In genomic region chr22:21457023-21457787, GRCh38 we compare ENCODE assay signal across 1 cellular context.
TF ChIP-seq lines count a peak whose summit lies in the region.

No MANE protein-coding gene starts in this region.

TF ChIP-seq in HepG2, 621 proteins besides CTCF, POLR2A, EP300 and RAD21 (continued from another document and continues in another):
- TF ChIP-seq, protein P1, sequence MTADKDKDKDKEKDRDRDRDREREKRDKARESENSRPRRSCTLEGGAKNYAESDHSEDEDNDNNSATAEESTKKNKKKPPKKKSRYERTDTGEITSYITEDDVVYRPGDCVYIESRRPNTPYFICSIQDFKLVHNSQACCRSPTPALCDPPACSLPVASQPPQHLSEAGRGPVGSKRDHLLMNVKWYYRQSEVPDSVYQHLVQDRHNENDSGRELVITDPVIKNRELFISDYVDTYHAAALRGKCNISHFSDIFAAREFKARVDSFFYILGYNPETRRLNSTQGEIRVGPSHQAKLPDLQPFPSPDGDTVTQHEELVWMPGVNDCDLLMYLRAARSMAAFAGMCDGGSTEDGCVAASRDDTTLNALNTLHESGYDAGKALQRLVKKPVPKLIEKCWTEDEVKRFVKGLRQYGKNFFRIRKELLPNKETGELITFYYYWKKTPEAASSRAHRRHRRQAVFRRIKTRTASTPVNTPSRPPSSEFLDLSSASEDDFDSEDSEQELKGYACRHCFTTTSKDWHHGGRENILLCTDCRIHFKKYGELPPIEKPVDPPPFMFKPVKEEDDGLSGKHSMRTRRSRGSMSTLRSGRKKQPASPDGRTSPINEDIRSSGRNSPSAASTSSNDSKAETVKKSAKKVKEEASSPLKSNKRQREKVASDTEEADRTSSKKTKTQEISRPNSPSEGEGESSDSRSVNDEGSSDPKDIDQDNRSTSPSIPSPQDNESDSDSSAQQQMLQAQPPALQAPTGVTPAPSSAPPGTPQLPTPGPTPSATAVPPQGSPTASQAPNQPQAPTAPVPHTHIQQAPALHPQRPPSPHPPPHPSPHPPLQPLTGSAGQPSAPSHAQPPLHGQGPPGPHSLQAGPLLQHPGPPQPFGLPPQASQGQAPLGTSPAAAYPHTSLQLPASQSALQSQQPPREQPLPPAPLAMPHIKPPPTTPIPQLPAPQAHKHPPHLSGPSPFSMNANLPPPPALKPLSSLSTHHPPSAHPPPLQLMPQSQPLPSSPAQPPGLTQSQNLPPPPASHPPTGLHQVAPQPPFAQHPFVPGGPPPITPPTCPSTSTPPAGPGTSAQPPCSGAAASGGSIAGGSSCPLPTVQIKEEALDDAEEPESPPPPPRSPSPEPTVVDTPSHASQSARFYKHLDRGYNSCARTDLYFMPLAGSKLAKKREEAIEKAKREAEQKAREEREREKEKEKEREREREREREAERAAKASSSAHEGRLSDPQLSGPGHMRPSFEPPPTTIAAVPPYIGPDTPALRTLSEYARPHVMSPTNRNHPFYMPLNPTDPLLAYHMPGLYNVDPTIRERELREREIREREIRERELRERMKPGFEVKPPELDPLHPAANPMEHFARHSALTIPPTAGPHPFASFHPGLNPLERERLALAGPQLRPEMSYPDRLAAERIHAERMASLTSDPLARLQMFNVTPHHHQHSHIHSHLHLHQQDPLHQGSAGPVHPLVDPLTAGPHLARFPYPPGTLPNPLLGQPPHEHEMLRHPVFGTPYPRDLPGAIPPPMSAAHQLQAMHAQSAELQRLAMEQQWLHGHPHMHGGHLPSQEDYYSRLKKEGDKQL (CRISPR knock-in tag; IDR thresholded peaks at IDR 0.05; ENCODE audit: low read depth): no peak
- TF ChIP-seq ETV5 (CRISPR knock-in tag; IDR thresholded peaks at IDR 0.05; ENCODE audit: borderline replicate concordance) (peak; percentile 40; the same call in 1 of the 2 replicates), FOSL2 (CRISPR knock-in tag; IDR thresholded peaks at IDR 0.05) (peak; percentile 99), MXD1 (CRISPR knock-in tag; IDR thresholded peaks at IDR 0.05) (no peak), FLYWCH1 (CRISPR knock-in tag; IDR thresholded peaks at IDR 0.05) (no peak), SMARCE1 (IDR thresholded peaks at IDR 0.05; ENCODE audit: borderline replicate concordance) (no peak), ELF4 (CRISPR knock-in tag; IDR thresholded peaks at IDR 0.05; ENCODE audit: borderline replicate concordance) (no peak), KDM4B (CRISPR knock-in tag; IDR thresholded peaks at IDR 0.05) (no peak), IRX3 (CRISPR knock-in tag; IDR thresholded peaks at IDR 0.05; ENCODE audit: borderline replicate concordance, low read depth) (no peak), ATF1 (CRISPR knock-in tag; IDR thresholded peaks at IDR 0.05) (no peak), ZNF253 (CRISPR knock-in tag; IDR thresholded peaks at IDR 0.05; ENCODE audit: borderline replicate concordance) (no peak), ZNF709 (CRISPR knock-in tag; IDR thresholded peaks at IDR 0.05) (no peak), IKZF1 (IDR thresholded peaks at IDR 0.05) (no peak), ZBTB1 (CRISPR knock-in tag; IDR thresholded peaks at IDR 0.05; ENCODE audit: borderline replicate concordance) (no peak), ZNF639 (CRISPR knock-in tag; conservative IDR thresholded peaks at IDR 0.05) (no peak), FOXP1 (IDR thresholded peaks at IDR 0.05) (peak; percentile 34; the same call in 1 of the 2 replicates), FOXP1 (CRISPR knock-in tag; IDR thresholded peaks at IDR 0.05) (peak; percentile 81; the same call in 1 of the 2 replicates), HNRNPUL1 (IDR thresholded peaks at IDR 0.05; ENCODE audit: low read depth, low read length) (no peak), FOXA3 (CRISPR knock-in tag; IDR thresholded peaks at IDR 0.05) (peak; percentile 97), NFYB (CRISPR knock-in tag; IDR thresholded peaks at IDR 0.05) (no peak), ZNF770 (CRISPR knock-in tag; IDR thresholded peaks at IDR 0.05) (peak; percentile 79), SNAPC2 (CRISPR knock-in tag; IDR thresholded peaks at IDR 0.05) (no peak), CAMTA2 (CRISPR knock-in tag; IDR thresholded peaks at IDR 0.05; ENCODE audit: borderline replicate concordance) (no peak), DRAP1 (CRISPR knock-in tag; IDR thresholded peaks at IDR 0.05) (peak; percentile 9; the same call in 1 of the 2 replicates), SRSF4 (IDR thresholded peaks at IDR 0.05; ENCODE audit: low read depth, low read length, poor library complexity, severe bottlenecking) (no peak), ZMYM4 (CRISPR knock-in tag; IDR thresholded peaks at IDR 0.05) (peak; percentile 51; the same call in 1 of the 2 replicates), NFAT5 (CRISPR knock-in tag; IDR thresholded peaks at IDR 0.05) (0 out of 2 replicates have a peak, but pooled peaks have one; percentile 39), ZNF589 (CRISPR knock-in tag; conservative IDR thresholded peaks at IDR 0.05) (no peak), RARA (CRISPR knock-in tag; IDR thresholded peaks at IDR 0.05) (peak; percentile 61), ZNF788 (CRISPR knock-in tag; IDR thresholded peaks at IDR 0.05; ENCODE audit: borderline replicate concordance) (peak; percentile 21; the same call in 1 of the 2 replicates)
- TF ChIP-seq, protein P2, sequence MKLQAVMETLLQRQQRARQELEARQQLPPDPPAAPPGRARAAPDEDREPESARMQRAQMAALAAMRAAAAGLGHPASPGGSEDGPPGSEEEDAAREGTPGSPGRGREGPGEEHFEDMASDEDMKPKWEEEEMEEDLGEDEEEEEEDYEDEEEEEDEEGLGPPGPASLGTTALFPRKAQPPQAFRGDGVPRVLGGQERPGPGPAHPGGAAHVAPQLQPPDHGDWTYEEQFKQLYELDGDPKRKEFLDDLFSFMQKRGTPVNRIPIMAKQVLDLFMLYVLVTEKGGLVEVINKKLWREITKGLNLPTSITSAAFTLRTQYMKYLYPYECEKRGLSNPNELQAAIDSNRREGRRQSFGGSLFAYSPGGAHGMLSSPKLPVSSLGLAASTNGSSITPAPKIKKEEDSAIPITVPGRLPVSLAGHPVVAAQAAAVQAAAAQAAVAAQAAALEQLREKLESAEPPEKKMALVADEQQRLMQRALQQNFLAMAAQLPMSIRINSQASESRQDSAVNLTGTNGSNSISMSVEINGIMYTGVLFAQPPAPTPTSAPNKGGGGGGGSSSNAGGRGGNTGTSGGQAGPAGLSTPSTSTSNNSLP (IDR thresholded peaks at IDR 0.05; ENCODE audit: low read depth, low read length): no peak
- TF ChIP-seq, protein P3, sequence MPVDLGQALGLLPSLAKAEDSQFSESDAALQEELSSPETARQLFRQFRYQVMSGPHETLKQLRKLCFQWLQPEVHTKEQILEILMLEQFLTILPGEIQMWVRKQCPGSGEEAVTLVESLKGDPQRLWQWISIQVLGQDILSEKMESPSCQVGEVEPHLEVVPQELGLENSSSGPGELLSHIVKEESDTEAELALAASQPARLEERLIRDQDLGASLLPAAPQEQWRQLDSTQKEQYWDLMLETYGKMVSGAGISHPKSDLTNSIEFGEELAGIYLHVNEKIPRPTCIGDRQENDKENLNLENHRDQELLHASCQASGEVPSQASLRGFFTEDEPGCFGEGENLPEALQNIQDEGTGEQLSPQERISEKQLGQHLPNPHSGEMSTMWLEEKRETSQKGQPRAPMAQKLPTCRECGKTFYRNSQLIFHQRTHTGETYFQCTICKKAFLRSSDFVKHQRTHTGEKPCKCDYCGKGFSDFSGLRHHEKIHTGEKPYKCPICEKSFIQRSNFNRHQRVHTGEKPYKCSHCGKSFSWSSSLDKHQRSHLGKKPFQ (CRISPR knock-in tag; IDR thresholded peaks at IDR 0.05; ENCODE audit: insufficient replicate concordance): peak; percentile 88
- TF ChIP-seq, protein P4, sequence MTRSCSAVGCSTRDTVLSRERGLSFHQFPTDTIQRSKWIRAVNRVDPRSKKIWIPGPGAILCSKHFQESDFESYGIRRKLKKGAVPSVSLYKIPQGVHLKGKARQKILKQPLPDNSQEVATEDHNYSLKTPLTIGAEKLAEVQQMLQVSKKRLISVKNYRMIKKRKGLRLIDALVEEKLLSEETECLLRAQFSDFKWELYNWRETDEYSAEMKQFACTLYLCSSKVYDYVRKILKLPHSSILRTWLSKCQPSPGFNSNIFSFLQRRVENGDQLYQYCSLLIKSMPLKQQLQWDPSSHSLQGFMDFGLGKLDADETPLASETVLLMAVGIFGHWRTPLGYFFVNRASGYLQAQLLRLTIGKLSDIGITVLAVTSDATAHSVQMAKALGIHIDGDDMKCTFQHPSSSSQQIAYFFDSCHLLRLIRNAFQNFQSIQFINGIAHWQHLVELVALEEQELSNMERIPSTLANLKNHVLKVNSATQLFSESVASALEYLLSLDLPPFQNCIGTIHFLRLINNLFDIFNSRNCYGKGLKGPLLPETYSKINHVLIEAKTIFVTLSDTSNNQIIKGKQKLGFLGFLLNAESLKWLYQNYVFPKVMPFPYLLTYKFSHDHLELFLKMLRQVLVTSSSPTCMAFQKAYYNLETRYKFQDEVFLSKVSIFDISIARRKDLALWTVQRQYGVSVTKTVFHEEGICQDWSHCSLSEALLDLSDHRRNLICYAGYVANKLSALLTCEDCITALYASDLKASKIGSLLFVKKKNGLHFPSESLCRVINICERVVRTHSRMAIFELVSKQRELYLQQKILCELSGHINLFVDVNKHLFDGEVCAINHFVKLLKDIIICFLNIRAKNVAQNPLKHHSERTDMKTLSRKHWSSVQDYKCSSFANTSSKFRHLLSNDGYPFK (CRISPR knock-in tag; IDR thresholded peaks at IDR 0.05; ENCODE audit: borderline replicate concordance): no peak; the same call in 1 of the 2 replicates
- TF ChIP-seq, protein P5, sequence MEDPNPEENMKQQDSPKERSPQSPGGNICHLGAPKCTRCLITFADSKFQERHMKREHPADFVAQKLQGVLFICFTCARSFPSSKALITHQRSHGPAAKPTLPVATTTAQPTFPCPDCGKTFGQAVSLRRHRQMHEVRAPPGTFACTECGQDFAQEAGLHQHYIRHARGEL (CRISPR knock-in tag; IDR thresholded peaks at IDR 0.05): no peak
- TF ChIP-seq, protein P6, sequence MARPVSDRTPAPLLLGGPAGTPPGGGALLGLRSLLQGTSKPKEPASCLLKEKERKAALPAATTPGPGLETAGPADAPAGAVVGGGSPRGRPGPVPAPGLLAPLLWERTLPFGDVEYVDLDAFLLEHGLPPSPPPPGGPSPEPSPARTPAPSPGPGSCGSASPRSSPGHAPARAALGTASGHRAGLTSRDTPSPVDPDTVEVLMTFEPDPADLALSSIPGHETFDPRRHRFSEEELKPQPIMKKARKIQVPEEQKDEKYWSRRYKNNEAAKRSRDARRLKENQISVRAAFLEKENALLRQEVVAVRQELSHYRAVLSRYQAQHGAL (CRISPR knock-in tag; IDR thresholded peaks at IDR 0.05; ENCODE audit: not compliant biosample characterization): no peak
